Comparison of ENCODE assay signal across 2 cellular contexts in the genomic region with DNA sequence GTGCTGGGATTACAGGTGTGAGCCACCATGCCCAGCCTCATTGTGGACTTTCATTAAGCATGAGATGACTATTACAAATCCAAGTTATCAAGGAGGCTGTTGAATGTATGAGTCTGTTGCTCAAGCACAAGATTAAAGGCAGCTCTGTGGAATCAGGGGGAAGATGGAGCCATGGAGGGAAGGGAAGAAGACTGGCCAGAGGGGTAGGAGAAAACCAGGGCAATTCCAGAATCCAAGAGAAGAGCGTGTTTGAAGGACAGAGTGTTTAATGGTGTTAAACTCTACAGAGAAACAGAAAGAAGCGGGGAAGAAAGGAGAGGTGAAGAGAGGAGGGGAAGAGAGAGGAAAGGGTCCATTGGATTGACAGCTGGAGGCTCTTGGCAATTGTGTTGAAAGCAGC.
TF ChIP-seq lines count a peak whose summit lies in the region.

No MANE protein-coding gene starts in this region.

TF ChIP-seq in HepG2, 621 proteins besides CTCF, POLR2A, EP300 and RAD21 (continues in another document):
- TF ChIP-seq, protein P1, sequence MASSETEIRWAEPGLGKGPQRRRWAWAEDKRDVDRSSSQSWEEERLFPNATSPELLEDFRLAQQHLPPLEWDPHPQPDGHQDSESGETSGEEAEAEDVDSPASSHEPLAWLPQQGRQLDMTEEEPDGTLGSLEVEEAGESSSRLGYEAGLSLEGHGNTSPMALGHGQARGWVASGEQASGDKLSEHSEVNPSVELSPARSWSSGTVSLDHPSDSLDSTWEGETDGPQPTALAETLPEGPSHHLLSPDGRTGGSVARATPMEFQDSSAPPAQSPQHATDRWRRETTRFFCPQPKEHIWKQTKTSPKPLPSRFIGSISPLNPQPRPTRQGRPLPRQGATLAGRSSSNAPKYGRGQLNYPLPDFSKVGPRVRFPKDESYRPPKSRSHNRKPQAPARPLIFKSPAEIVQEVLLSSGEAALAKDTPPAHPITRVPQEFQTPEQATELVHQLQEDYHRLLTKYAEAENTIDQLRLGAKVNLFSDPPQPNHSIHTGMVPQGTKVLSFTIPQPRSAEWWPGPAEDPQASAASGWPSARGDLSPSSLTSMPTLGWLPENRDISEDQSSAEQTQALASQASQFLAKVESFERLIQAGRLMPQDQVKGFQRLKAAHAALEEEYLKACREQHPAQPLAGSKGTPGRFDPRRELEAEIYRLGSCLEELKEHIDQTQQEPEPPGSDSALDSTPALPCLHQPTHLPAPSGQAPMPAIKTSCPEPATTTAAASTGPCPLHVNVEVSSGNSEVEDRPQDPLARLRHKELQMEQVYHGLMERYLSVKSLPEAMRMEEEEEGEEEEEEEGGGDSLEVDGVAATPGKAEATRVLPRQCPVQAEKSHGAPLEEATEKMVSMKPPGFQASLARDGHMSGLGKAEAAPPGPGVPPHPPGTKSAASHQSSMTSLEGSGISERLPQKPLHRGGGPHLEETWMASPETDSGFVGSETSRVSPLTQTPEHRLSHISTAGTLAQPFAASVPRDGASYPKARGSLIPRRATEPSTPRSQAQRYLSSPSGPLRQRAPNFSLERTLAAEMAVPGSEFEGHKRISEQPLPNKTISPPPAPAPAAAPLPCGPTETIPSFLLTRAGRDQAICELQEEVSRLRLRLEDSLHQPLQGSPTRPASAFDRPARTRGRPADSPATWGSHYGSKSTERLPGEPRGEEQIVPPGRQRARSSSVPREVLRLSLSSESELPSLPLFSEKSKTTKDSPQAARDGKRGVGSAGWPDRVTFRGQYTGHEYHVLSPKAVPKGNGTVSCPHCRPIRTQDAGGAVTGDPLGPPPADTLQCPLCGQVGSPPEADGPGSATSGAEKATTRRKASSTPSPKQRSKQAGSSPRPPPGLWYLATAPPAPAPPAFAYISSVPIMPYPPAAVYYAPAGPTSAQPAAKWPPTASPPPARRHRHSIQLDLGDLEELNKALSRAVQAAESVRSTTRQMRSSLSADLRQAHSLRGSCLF (CRISPR knock-in tag; IDR thresholded peaks at IDR 0.05; ENCODE audit: borderline replicate concordance), result no peak
- TF ChIP-seq GABPB1 (CRISPR knock-in tag; IDR thresholded peaks at IDR 0.05) (no peak), ZNF883 (CRISPR knock-in tag; IDR thresholded peaks at IDR 0.05; ENCODE audit: not compliant biosample characterization) (peak; percentile 11), ZC3H13 (CRISPR knock-in tag; IDR thresholded peaks at IDR 0.05) (no peak), ZNF614 (CRISPR knock-in tag; IDR thresholded peaks at IDR 0.05; ENCODE audit: borderline replicate concordance) (0 out of 2 replicates have a peak, but pooled peaks have one; percentile 14), ZFP36L1 (CRISPR knock-in tag; IDR thresholded peaks at IDR 0.05) (no peak), ZNF567 (CRISPR knock-in tag; IDR thresholded peaks at IDR 0.05; ENCODE audit: borderline replicate concordance) (no peak), POLR2AphosphoS5 (IDR thresholded peaks at IDR 0.05; ENCODE audit: low read depth, low read length) (peak; percentile 63), ZNF136 (CRISPR knock-in tag; IDR thresholded peaks at IDR 0.05; ENCODE audit: low read depth) (0 out of 2 replicates have a peak, but pooled peaks have one; percentile 24)
- TF ChIP-seq, protein P2, sequence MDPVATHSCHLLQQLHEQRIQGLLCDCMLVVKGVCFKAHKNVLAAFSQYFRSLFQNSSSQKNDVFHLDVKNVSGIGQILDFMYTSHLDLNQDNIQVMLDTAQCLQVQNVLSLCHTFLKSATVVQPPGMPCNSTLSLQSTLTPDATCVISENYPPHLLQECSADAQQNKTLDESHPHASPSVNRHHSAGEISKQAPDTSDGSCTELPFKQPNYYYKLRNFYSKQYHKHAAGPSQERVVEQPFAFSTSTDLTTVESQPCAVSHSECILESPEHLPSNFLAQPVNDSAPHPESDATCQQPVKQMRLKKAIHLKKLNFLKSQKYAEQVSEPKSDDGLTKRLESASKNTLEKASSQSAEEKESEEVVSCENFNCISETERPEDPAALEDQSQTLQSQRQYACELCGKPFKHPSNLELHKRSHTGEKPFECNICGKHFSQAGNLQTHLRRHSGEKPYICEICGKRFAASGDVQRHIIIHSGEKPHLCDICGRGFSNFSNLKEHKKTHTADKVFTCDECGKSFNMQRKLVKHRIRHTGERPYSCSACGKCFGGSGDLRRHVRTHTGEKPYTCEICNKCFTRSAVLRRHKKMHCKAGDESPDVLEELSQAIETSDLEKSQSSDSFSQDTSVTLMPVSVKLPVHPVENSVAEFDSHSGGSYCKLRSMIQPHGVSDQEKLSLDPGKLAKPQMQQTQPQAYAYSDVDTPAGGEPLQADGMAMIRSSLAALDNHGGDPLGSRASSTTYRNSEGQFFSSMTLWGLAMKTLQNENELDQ (CRISPR knock-in tag; IDR thresholded peaks at IDR 0.05; ENCODE audit: borderline replicate concordance), result peak; percentile 60; the same call in 1 of the 2 replicates
- TF ChIP-seq, protein P3, sequence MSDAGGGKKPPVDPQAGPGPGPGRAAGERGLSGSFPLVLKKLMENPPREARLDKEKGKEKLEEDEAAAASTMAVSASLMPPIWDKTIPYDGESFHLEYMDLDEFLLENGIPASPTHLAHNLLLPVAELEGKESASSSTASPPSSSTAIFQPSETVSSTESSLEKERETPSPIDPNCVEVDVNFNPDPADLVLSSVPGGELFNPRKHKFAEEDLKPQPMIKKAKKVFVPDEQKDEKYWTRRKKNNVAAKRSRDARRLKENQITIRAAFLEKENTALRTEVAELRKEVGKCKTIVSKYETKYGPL (CRISPR knock-in tag; IDR thresholded peaks at IDR 0.05), result no peak

TF ChIP-seq in K562, 482 proteins besides CTCF, POLR2A, EP300 and RAD21:
- no peak for TF ChIP-seq POLR3G (IDR thresholded peaks at IDR 0.05; ENCODE audit: extremely low read depth, insufficient read length, insufficient replicate concordance)
- TF ChIP-seq, protein P4, sequence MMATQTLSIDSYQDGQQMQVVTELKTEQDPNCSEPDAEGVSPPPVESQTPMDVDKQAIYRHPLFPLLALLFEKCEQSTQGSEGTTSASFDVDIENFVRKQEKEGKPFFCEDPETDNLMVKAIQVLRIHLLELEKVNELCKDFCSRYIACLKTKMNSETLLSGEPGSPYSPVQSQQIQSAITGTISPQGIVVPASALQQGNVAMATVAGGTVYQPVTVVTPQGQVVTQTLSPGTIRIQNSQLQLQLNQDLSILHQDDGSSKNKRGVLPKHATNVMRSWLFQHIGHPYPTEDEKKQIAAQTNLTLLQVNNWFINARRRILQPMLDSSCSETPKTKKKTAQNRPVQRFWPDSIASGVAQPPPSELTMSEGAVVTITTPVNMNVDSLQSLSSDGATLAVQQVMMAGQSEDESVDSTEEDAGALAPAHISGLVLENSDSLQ (IDR thresholded peaks at IDR 0.05), result peak; percentile 25; the same call in 1 of the 2 replicates
TF ChIP-seq in K562: peak in this region for 1.
